8 cellular contexts compared by ENCODE assay signal in the genomic region with DNA sequence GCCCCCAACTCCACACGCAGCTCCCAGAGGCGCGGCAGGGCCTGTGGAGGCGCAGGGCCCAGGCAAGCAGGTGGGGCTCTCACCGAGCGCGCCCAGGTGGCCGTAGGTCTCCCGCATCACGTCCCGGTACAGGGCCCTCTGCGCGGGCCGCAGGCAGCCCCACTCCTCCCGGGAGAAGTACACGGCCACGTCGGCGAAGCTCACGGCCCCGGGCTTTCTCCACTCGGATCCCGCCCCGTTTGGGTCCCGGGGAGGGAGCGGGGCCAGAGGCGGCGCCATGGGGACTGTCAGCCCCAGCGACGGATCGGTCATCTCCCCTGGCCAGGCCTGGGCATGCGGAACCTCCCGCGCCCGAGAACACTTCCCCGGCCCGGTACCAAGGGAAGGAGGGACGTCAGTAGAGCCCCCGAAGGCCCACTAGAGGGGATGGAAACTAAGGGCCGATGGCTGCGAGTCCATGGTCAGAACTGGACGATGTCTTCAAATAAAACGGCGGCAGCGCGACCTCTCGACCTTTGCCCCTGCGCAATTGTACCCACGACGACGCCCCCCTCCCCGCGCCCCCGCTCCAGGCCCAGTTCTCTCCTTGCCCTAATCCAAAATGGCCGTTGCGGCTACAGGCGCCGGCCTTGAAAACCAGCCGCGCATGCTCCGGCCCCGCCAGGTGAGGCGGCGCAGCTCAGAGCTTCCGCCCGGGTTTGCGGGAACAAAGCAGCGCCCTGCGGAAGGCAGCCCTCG. TPM values are rescaled to one million over a fixed set of nuclear protein-coding genes. Genes with fewer than 3 reads are reported as not detected.
DNase-seq lines count a peak whose midpoint lies in the region; ATAC-seq, FAIRE-seq and TF ChIP-seq lines count a peak whose summit lies in the region.

ZNF747 (minus strand) TSS at position 491 of the 738 bp plus-strand sequence; CDS start at position 312, 179 bp downstream.

- peak within 1 kb of the TSS; percentile 69 for H2AFZ ChIP-seq in HepG2 (ENCODE audit: low read length)

- H3K4me1 ChIP-seq in HepG2 (ENCODE audit: insufficient read depth, low read length), result peaks cover 68% of the 10 kb centered on the region

- POLR2A ChIA-PET in HepG2 (lab: Yijun Ruan, JAX), result interaction anchor here (0.9 to 5.1 kb wide), 30 partner anchors 7 to 469 kb away, joined by 3 to 187 read pairs (median 6); partner anchors contain the start of genes ALDOA, CD2BP2, DCTPP1 and FBRS

- TSS peak; percentile 56 for BruUV-seq in HepG2 (replicated peaks; lab: Mats Ljungman, UMichigan)

- H3K9ac ChIP-seq in HepG2 (ENCODE audit: insufficient read depth, low read depth, low read length), result peak within 1 kb of the TSS; percentile 89

- no peaks in the 10 kb centered on the region; a peak in 1 of 5 replicates for H3K27me3 ChIP-seq in HepG2 (ENCODE audit: control insufficient read depth in 1 of 2, insufficient read depth in 2 of 2, low read length in 2 of 2)

- no peaks in the 10 kb centered on the region for H3K9me3 ChIP-seq in HepG2 (ENCODE audit: low read length)

- H4K20me1 ChIP-seq in HepG2 (ENCODE audit: insufficient read depth, low read length), result no peaks in the 10 kb centered on the region

- TF ChIP-seq EP300 in HepG2 (IDR thresholded peaks at IDR 0.05; ENCODE audit: low read depth in 2 of 2, low read length in 2 of 2) (peak; percentile 22 to 47; a peak in 2 of 4 replicates), HepG2 (CRISPR knock-in tag; IDR thresholded peaks at IDR 0.05; ENCODE audit: borderline replicate concordance) (0 out of 2 replicates have a peak, but pooled peaks have one; percentile 9)

- TF ChIP-seq CTCF in HepG2 (CRISPR knock-in tag; IDR thresholded peaks at IDR 0.05), result peak; percentile 47

- TF ChIP-seq RAD21 in HepG2 (CRISPR knock-in tag; IDR thresholded peaks at IDR 0.05), result no peak; the same call in none of the 2 replicates

- CTCF ChIA-PET in HepG2 (lab: Yijun Ruan, JAX; ENCODE audit: low intra/inter-chr PET ratio, low total read pairs), result interaction anchor here (0.9 to 1.1 kb wide), 3 partner anchors 24 to 104 kb away, joined by 3 to 5 read pairs (median 3); partner anchors contain the start of gene ZNF764

- H3K27ac ChIP-seq in HepG2 (ENCODE audit: extremely low read length, insufficient read depth, low read length), result peak within 1 kb of the TSS; percentile 85

- H3K36me3 ChIP-seq in HepG2 (replicated peaks in 1 of 2; ENCODE audit: control insufficient read depth in 1 of 2, insufficient read depth in 2 of 2, low read length in 2 of 2), result peaks cover 0 to 1% of the 10 kb centered on the region in 2 experiments; a peak in 1 of 5 replicates

- in situ Hi-C loops in HepG2 (cut with HindIII; ENCODE audit: extremely low pct_ligation_motif_present, low pct_unique_long_range_greater_than_20kb), result no loop called here

- DNase-seq in AG08396 (ENCODE audit: low spot score) (peak; percentile 90), NCI-H748 (lab: John Stamatoyannopoulos, UW; ENCODE audit: unreplicated experiment) (peak; percentile 90), cortex of kidney (lab: John Stamatoyannopoulos, UW) (peak; percentile 77), HepG2 (ENCODE audit: low spot score) (peak; percentile 92)
- peak; percentile 82 to 88 for DNase-seq in activated CD4-positive, alpha-beta T cell treated with anti-CD3 and anti-CD28 coated beads, Interleukin-2, amount 50 U/mL, for 24 hours (ENCODE audit: low read depth in 1 of 2, low spot score in 1 of 2)
- peak; percentile 85 to 87 for DNase-seq in stimulated activated CD4-positive, alpha-beta T cell treated with anti-CD3 and anti-CD28 coated beads, Interleukin-2, amount 100 ng/mL, for 48 hours

- H3K79me2 ChIP-seq in HepG2 (ENCODE audit: insufficient read depth, low read length), result peaks cover 31% of the 10 kb centered on the region

- peak within 1 kb of the TSS; percentile 75 to 93 (median 81) for H3K4me3 ChIP-seq in HepG2 (replicated peaks in 1 of 3; ENCODE audit: insufficient read depth in 1 of 3, low read depth in 2 of 3, low read length in 3 of 3)

- TF ChIP-seq POLR2A in HepG2 (IDR thresholded peaks at IDR 0.05; ENCODE audit: insufficient read depth in 1 of 2, low read depth in 2 of 2, low read length in 2 of 2), result peak; percentile 72 to 87

- peak; percentile 49 for FAIRE-seq in HepG2 (lab: Jason Lieb, UNC)

- intact Hi-C loops in HepG2 (cut with micrococcal nuclease; ENCODE audit: unreplicated experiment), result loop anchor here (1.0 to 2.0 kb wide), 3 partner anchors 24 to 104 kb away; partner anchors contain the start of genes DCTPP1 and ZNF764

- peak within 1 kb of the TSS; percentile 95 for H3K4me2 ChIP-seq in HepG2 (ENCODE audit: low read depth, low read length)

- ATAC-seq in GM19023 (IDR thresholded peaks at IDR 0.05; ENCODE audit: unreplicated experiment) (peak; percentile 63), HG03460 (IDR thresholded peaks at IDR 0.05; ENCODE audit: unreplicated experiment) (peak; percentile 55), HepG2 (peak; percentile 84)

- WGBS in HepG2 (ENCODE audit: low lambda C conversion rate), result under 1% methylated on average over 22 of the region's 70 CpGs

TF ChIP-seq in HepG2, 621 proteins besides CTCF, POLR2A, EP300 and RAD21 (continues in another document):
- no peak for TF ChIP-seq ZFAT (CRISPR knock-in tag; conservative IDR thresholded peaks at IDR 0.05)
- TF ChIP-seq ZNF138 (CRISPR knock-in tag; IDR thresholded peaks at IDR 0.05; ENCODE audit: low read depth), result peak; percentile 96
- TF ChIP-seq RBAK (CRISPR knock-in tag; IDR thresholded peaks at IDR 0.05), result peak; percentile 73; the same call in 1 of the 2 replicates
- TF ChIP-seq ZNF713 (CRISPR knock-in tag; IDR thresholded peaks at IDR 0.05), result no peak
- no peak for TF ChIP-seq ZNF672 (CRISPR knock-in tag; IDR thresholded peaks at IDR 0.05)
- peak; percentile 28; the same call in 1 of the 2 replicates for TF ChIP-seq FIP1L1 (IDR thresholded peaks at IDR 0.05; ENCODE audit: borderline replicate concordance, insufficient read depth, low read depth, low read length)
- TF ChIP-seq SRY (CRISPR knock-in tag; IDR thresholded peaks at IDR 0.05), result peak; percentile 40; the same call in 1 of the 2 replicates
- TF ChIP-seq CHD4 (IDR thresholded peaks at IDR 0.05; ENCODE audit: borderline replicate concordance, low read length), result no peak
- TF ChIP-seq YY1 (IDR thresholded peaks at IDR 0.05; ENCODE audit: insufficient read depth, insufficient replicate concordance, low read depth, low read length), result peak; percentile 100
- no peak for TF ChIP-seq NFIC (IDR thresholded peaks at IDR 0.05; ENCODE audit: low read length)

RNA-seq across cellular contexts. Expression of gene ZNF747, which starts in this region (rescaled TPM):
- 8.8 and 10.2 TPM in 2 replicates for total RNA-seq in HepG2 (2016; rRNA removed; fragmentation: Illumina TruSeq; extraction: Trizol)
- total RNA-seq in HepG2 (2016; cell fraction: cytosol; rRNA removed; fragmentation: Illumina TruSeq; extraction: Trizol; ENCODE audit: low read depth), result 2.7 and 2.8 TPM in 2 replicates
- total RNA-seq in HepG2 (2016; cell fraction: insoluble cytoplasmic fraction; rRNA removed; fragmentation: Illumina TruSeq; extraction: Trizol), result 10.3 and 10.8 TPM in 2 replicates
- total RNA-seq in HepG2 (2016; cell fraction: membrane; rRNA removed; fragmentation: Illumina TruSeq; extraction: Trizol), result 8.9 and 9.2 TPM in 2 replicates
- total RNA-seq in HepG2 (2016; cell fraction: nucleus; rRNA removed; fragmentation: Illumina TruSeq; extraction: Trizol), result 7.3 and 9.1 TPM in 2 replicates
- 7.0 and 7.2 TPM in 2 replicates for polyA plus RNA-seq in HepG2 (2011; rRNA removed)
- 5.7 and 6.4 TPM in 2 replicates for polyA plus RNA-seq in HepG2 (2011; cell fraction: cytosol; rRNA removed)
- 9.4 and 11.1 TPM in 2 replicates for polyA plus RNA-seq in HepG2 (2011; cell fraction: nucleus; rRNA removed)
- 2.3 and 3.6 TPM in 2 replicates for polyA plus RNA-seq in HepG2 (2012)
- polyA plus RNA-seq in HepG2 (2016; cell fraction: cytosol; fragmentation: Illumina TruSeq; extraction: Trizol; ENCODE audit: low read depth), result 1.7 and 1.9 TPM in 2 replicates
- 9.4 and 9.8 TPM in 2 replicates for polyA plus RNA-seq in HepG2 (2016; cell fraction: insoluble cytoplasmic fraction; fragmentation: Illumina TruSeq; extraction: Trizol; ENCODE audit: low read depth)
- 5.7 and 5.8 TPM in 2 replicates for polyA plus RNA-seq in HepG2 (2016; cell fraction: membrane; fragmentation: Illumina TruSeq; extraction: Trizol; ENCODE audit: low read depth)
- 12.4 and 13.5 TPM in 2 replicates for polyA plus RNA-seq in HepG2 (2016; cell fraction: nucleus; fragmentation: Illumina TruSeq; extraction: Trizol; ENCODE audit: insufficient read depth, low read depth)
- polyA minus RNA-seq in HepG2 (2011; rRNA and poly(A)+ RNA removed; ENCODE audit: low replicate concordance), result 12.9 and 13.6 TPM in 2 replicates
- 5.2 and 6.2 TPM in 2 replicates for polyA minus RNA-seq in HepG2 (2011; cell fraction: cytosol; rRNA and poly(A)+ RNA removed)
- polyA minus RNA-seq in HepG2 (2011; cell fraction: nucleus; rRNA and poly(A)+ RNA removed), result 12.5 and 16.8 TPM in 2 replicates

Comparison
In these comparisons a context has a peak if more than half of its experiments do, and no peak if none do; other contexts are left out.
1. Peak in every context shown above with its lines: DNase-seq, ATAC-seq, H3K4me3 ChIP-seq and H3K27ac ChIP-seq.